In genomic region chr15:94412979-94413741, GRCh38 we compare ENCODE assay signal across 8 cellular contexts.
A peak's percentile ranks its signal among the peaks of the same experiment; 100 is the strongest.
DNase-seq lines count a peak whose midpoint lies in the region; ATAC-seq, FAIRE-seq and TF ChIP-seq lines count a peak whose summit lies in the region.

No MANE protein-coding gene starts in this region.

- intact Hi-C loops in thyroid gland (cut with DNase I), result no loop called here

- FAIRE-seq in A204.1 (lab: Jason Lieb, UNC), result peak; percentile 97

- WGBS in thyroid gland, 2 donors, result 45 to 46% methylated on average over 6 of the region's 6 CpGs

- H3K27me3 ChIP-seq in thyroid gland, result no peaks in the 10 kb centered on the region

- TF ChIP-seq POLR2A in thyroid gland (IDR thresholded peaks at IDR 0.05), result no peak

- TF ChIP-seq CTCF in GM13976 (IDR thresholded peaks at IDR 0.05; ENCODE audit: borderline replicate concordance, control extremely low read depth, extremely low read depth, insufficient read depth, missing control alignments) (no peak), thyroid gland (IDR thresholded peaks at IDR 0.05) (peak in 3 of 6 experiments; percentile 41 to 47 (median 44))

- H3K4me1 ChIP-seq in thyroid gland, result no peaks in the 10 kb centered on the region

- DNase-seq in LoVo (ENCODE audit: low spot score) (peak; percentile 11), astrocyte of the hippocampus (ENCODE audit: low read depth, low spot score) (peak; percentile 27), lung microvascular endothelial cell (ENCODE audit: low read depth in 2 of 2) (peak; percentile 57 to 72), GM13976 (ENCODE audit: low spot score) (no peak), thyroid gland (no peak)
- DNase-seq in activated T-cell treated with anti-CD3 and anti-CD28 coated beads, Interleukin-2, amount 50 U/mL, for 1 hour, result no peak

- no peak overlapping the region for H3K4me3 ChIP-seq in thyroid gland (replicated peaks in 1 of 3)

- in situ Hi-C loops in GM13976 (cut with MboI; ENCODE audit: low sequenced_read_pairs, unreplicated experiment), result no loop called here

- H3K36me3 ChIP-seq in thyroid gland, result no peaks in the 10 kb centered on the region

- H3K27ac ChIP-seq in thyroid gland, result no peak overlapping the region

- no peaks in the 10 kb centered on the region for H3K9me3 ChIP-seq in thyroid gland

- peak; percentile 74 for ATAC-seq in GM18907 (IDR thresholded peaks at IDR 0.05; ENCODE audit: unreplicated experiment)

Comparison
In these comparisons a context has a peak if more than half of its experiments do, and no peak if none do; other contexts are left out.
1. DNase-seq: peak in LoVo (single experiment), astrocyte of the hippocampus (single experiment) and lung microvascular endothelial cell (2 of 2); none in GM13976 (single experiment), activated T-cell treated with anti-CD3 and anti-CD28 coated beads, Interleukin-2, amount 50 U/mL, for 1 hour (single experiment) and thyroid gland (0 of 2).